Comparison of ENCODE assay signal across 1 cellular context in the genomic region with DNA sequence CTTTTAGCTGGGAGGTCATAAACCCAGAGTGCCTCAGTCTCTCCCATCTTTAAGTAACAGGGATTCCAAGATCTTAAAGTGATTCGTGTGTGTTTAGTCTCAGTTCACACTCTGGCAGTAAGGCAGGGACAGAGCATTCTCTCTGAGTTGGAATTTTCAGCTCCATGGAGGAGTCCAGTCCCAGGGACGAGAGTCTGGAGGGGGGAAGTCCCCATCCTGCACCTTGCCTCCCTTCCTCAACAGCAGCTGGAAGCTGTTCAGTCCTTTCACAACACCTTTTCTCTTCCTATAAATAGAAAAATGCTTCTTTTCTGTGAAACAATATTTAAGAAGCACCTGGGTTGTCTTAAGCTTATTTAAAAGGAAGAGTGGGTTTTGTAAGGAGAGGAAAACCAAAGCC.
TF ChIP-seq lines count a peak whose summit lies in the region.

No MANE protein-coding gene starts in this region.

TF ChIP-seq in SK-N-SH, 30 proteins besides CTCF, POLR2A, EP300 and RAD21 (continued from another document):
- TF ChIP-seq USF2 (IDR thresholded peaks at IDR 0.05; ENCODE audit: borderline replicate concordance, low read depth, low read length) (no peak), ELF1 (IDR thresholded peaks at IDR 0.05) (no peak), GABPA (IDR thresholded peaks at IDR 0.05; ENCODE audit: low read depth) (no peak)
TF ChIP-seq in SK-N-SH: peak in this region for 0.
